ENCODE assay signal across 1 cellular context in the genomic region with DNA sequence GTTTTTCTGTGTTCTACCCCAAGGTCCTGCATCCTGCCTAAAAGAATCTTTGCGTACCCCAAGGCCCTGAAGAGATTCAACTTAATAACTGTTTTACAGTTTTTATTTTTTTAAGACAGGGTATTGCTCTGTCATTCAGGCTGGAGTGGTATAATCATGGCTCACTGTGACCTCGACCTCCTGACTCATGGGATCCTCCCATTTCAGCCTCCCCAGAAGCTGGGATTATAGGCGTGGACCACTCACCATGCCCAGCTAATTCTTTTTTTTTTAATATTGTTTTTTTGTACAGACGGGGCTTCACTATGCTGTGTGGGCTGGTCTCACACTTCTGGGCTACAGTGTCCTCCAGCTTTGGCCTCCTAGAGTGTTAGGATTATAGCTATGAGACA.
TF ChIP-seq lines count a peak whose summit lies in the region.

No MANE protein-coding gene starts in this region.

TF ChIP-seq in GM12878, 131 proteins besides CTCF, POLR2A, EP300 and RAD21:
- TF ChIP-seq MYB (IDR thresholded peaks at IDR 0.05; ENCODE audit: borderline replicate concordance, low read depth, low read length): no peak
- TF ChIP-seq, protein P1, sequence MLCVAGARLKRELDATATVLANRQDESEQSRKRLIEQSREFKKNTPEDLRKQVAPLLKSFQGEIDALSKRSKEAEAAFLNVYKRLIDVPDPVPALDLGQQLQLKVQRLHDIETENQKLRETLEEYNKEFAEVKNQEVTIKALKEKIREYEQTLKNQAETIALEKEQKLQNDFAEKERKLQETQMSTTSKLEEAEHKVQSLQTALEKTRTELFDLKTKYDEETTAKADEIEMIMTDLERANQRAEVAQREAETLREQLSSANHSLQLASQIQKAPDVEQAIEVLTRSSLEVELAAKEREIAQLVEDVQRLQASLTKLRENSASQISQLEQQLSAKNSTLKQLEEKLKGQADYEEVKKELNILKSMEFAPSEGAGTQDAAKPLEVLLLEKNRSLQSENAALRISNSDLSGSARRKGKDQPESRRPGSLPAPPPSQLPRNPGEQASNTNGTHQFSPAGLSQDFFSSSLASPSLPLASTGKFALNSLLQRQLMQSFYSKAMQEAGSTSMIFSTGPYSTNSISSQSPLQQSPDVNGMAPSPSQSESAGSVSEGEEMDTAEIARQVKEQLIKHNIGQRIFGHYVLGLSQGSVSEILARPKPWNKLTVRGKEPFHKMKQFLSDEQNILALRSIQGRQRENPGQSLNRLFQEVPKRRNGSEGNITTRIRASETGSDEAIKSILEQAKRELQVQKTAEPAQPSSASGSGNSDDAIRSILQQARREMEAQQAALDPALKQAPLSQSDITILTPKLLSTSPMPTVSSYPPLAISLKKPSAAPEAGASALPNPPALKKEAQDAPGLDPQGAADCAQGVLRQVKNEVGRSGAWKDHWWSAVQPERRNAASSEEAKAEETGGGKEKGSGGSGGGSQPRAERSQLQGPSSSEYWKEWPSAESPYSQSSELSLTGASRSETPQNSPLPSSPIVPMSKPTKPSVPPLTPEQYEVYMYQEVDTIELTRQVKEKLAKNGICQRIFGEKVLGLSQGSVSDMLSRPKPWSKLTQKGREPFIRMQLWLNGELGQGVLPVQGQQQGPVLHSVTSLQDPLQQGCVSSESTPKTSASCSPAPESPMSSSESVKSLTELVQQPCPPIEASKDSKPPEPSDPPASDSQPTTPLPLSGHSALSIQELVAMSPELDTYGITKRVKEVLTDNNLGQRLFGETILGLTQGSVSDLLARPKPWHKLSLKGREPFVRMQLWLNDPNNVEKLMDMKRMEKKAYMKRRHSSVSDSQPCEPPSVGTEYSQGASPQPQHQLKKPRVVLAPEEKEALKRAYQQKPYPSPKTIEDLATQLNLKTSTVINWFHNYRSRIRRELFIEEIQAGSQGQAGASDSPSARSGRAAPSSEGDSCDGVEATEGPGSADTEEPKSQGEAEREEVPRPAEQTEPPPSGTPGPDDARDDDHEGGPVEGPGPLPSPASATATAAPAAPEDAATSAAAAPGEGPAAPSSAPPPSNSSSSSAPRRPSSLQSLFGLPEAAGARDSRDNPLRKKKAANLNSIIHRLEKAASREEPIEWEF (IDR thresholded peaks at IDR 0.05; ENCODE audit: insufficient replicate concordance, low read depth, low read length): no peak
- no peak for TF ChIP-seq SIX5 (IDR thresholded peaks at IDR 0.05; ENCODE audit: low read depth, low read length, severe bottlenecking)
- 0 out of 2 replicates have a peak, but pooled peaks have one; percentile 5 for TF ChIP-seq SIN3A (IDR thresholded peaks at IDR 0.05; ENCODE audit: low read depth, low read length)
